Comparison of ENCODE assay signal across 20 cellular contexts in the genomic region with DNA sequence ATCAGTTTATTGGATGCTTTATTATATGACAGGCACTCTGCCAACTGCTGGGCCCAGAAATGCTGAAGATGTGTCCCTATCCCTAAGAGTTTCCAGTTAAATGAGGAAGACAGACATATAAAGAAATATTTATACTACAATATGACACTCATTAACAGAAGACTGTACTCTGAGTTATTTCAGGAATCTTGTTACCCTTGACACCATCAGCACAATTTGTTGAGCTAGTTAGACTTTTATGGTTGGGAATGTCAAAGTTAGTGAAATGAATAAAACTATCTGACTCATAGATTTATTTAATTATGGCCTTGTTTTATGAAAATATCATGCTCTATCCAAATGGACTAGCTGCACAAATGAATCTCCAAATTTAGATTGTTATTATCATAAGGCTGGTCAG.
"Had no signal": no experiment of that assay in that cellular context is flagged by ENCODE, and none has a peak within 500 bp of the region (broad histone marks: within the 10 kb centered on the region; RNA-seq: fewer than 3 reads in every experiment).

No MANE protein-coding gene starts in this region.

- H3K9me3 Mint-ChIP-seq: naive thymus-derived CD4-positive, alpha-beta T cell; nephron progenitor cell; stimulated activated naive B cell treated with anti-CD40 and anti-IgM and Interleukin-4, amounts not matched to agents 10 μg/mL and 1 μg/mL and 100 μg/mL, for 72 hours; stimulated activated naive CD8-positive, alpha-beta T cell treated with anti-CD3 and anti-CD28 coated beads, Interleukin-15, amount 100 ng/mL, for 72 hours had no signal

- H3K27ac Mint-ChIP-seq: naive thymus-derived CD4-positive, alpha-beta T cell; nephron progenitor cell; stimulated activated naive B cell treated with anti-CD40 and anti-IgM and Interleukin-4, amounts not matched to agents 10 μg/mL and 1 μg/mL and 100 μg/mL, for 72 hours; stimulated activated naive CD8-positive, alpha-beta T cell treated with anti-CD3 and anti-CD28 coated beads, Interleukin-15, amount 100 ng/mL, for 72 hours had no signal

- H3K4me3 Mint-ChIP-seq: naive thymus-derived CD4-positive, alpha-beta T cell; nephron progenitor cell; stimulated activated naive B cell treated with anti-CD40 and anti-IgM and Interleukin-4, amounts not matched to agents 10 μg/mL and 1 μg/mL and 100 μg/mL, for 72 hours; stimulated activated naive CD8-positive, alpha-beta T cell treated with anti-CD3 and anti-CD28 coated beads, Interleukin-15, amount 100 ng/mL, for 72 hours had no signal

- H3K9ac ChIP-seq: parathyroid adenoma had no signal

- H3K4me3 ChIP-seq: coronary artery, gastroesophageal sphincter, prostate gland, right lobe of liver, spleen, testis, tibial nerve had no signal

- H3K27ac ChIP-seq: coronary artery, parathyroid adenoma, prostate gland, right lobe of liver, spleen, testis, tibial nerve had no signal

- H3K36me3 ChIP-seq: gastroesophageal sphincter, prostate gland, right lobe of liver, spleen, tibial nerve had no signal

- H3K9me3 ChIP-seq: gastroesophageal sphincter, prostate gland, right lobe of liver, spleen, testis, tibial nerve had no signal

- H3K4me1 ChIP-seq: parathyroid adenoma, prostate gland, right lobe of liver, spleen, testis, tibial nerve had no signal

- H3K4me1 Mint-ChIP-seq: naive thymus-derived CD4-positive, alpha-beta T cell; nephron progenitor cell; stimulated activated naive B cell treated with anti-CD40 and anti-IgM and Interleukin-4, amounts not matched to agents 10 μg/mL and 1 μg/mL and 100 μg/mL, for 72 hours; stimulated activated naive CD8-positive, alpha-beta T cell treated with anti-CD3 and anti-CD28 coated beads, Interleukin-15, amount 100 ng/mL, for 72 hours had no signal

- DNase-seq: central memory CD4-positive, alpha-beta T cell; effector CD4-positive, alpha-beta T cell; foreskin fibroblast; left ventricle myocardium superior; naive thymus-derived CD4-positive, alpha-beta T cell; nephron progenitor cell; retina; right lobe of liver; spleen; stimulated activated CD4-positive, alpha-beta T cell treated with anti-CD3 and anti-CD28 coated beads, Interleukin-15, amount 100 ng/mL, for 24 hours; stimulated activated CD4-positive, alpha-beta T cell treated with anti-CD3 and anti-CD28 coated beads, Interleukin-1b, Interleukin-23, amount 100 ng/mL, for 48 hours; stimulated activated CD4-positive, alpha-beta T cell treated with anti-CD3 and anti-CD28 coated beads, Interleukin-4, amount 100 ng/mL, for 24 hours; stimulated activated naive B cell treated with anti-CD40 and anti-IgM and Interleukin-4, amounts not matched to agents 10 μg/mL and 1 μg/mL and 100 μg/mL, for 72 hours; stimulated activated naive CD8-positive, alpha-beta T cell treated with anti-CD3 and anti-CD28 coated beads, Interleukin-15, amount 100 ng/mL, for 72 hours; testis had no signal

- H3K27me3 Mint-ChIP-seq: stimulated activated naive CD8-positive, alpha-beta T cell treated with anti-CD3 and anti-CD28 coated beads, Interleukin-15, amount 100 ng/mL, for 72 hours had no signal

- H3K36me3 Mint-ChIP-seq: naive thymus-derived CD4-positive, alpha-beta T cell; stimulated activated naive B cell treated with anti-CD40 and anti-IgM and Interleukin-4, amounts not matched to agents 10 μg/mL and 1 μg/mL and 100 μg/mL, for 72 hours had no signal

- H3K27me3 ChIP-seq: gastroesophageal sphincter, right lobe of liver, testis, tibial nerve had no signal
